In genomic region chr19:55301459-55302331, GRCh38 we compare ENCODE assay signal across 8 cellular contexts. TPM values are rescaled to one million over a fixed set of nuclear protein-coding genes. Genes with fewer than 3 reads are reported as not detected.
DNase-seq lines count a peak whose midpoint lies in the region; ATAC-seq and TF ChIP-seq lines count a peak whose summit lies in the region.

No MANE protein-coding gene starts in this region.

- H3K36me3 ChIP-seq in HUES6 (ENCODE audit: control insufficient read depth, insufficient read depth, low read length), result peaks cover 56% of the 10 kb centered on the region
- no peaks in the 10 kb centered on the region for H3K36me3 ChIP-seq in Panc1 (ENCODE audit: control insufficient read depth, insufficient read depth, low read length)
- no peaks in the 10 kb centered on the region for H3K36me3 ChIP-seq in neural cell (ENCODE audit: insufficient read depth, low read length)

- H3K4me1 ChIP-seq in HUES6 (ENCODE audit: control insufficient read depth, insufficient read depth, low read length) (peaks cover 12% of the 10 kb centered on the region), Panc1 (ENCODE audit: control insufficient read depth, insufficient read depth, low read length) (peaks cover 8% of the 10 kb centered on the region)

- H3F3A ChIP-seq in neural cell (ENCODE audit: insufficient read depth, low read length, poor library complexity, severe bottlenecking), result no peaks in the 10 kb centered on the region

- CTCF ChIA-PET in Panc1 (lab: Charles Lee), result interaction anchor here (0.6 to 2.6 kb wide), 10 partner anchors 11 to 202 kb away, joined by 3 to 16 read pairs (median 4); partner anchors contain the start of gene KMT5C

- DNase-seq in AML-193 (lab: John Stamatoyannopoulos, UW) (peak; percentile 69 to 73), GM19240 (ENCODE audit: insufficient read length, low spot score) (peak; percentile 99), Panc1 (ENCODE audit: low read depth, low spot score) (peak; percentile 55), activated T-helper 1 cell treated with Interleukin-2 at 50 U/mL for 16 hours (ENCODE audit: low read depth) (peak; percentile 87), fibroblast of mammary gland (ENCODE audit: low read depth) (peak; percentile 68)
- DNase-seq in stimulated activated naive CD8-positive, alpha-beta T cell treated with anti-CD3 and anti-CD28 coated beads, Interleukin-15, amount 100 ng/mL, for 72 hours, result peak; percentile 93 to 96

- TF ChIP-seq EP300 in neural cell (conservative IDR thresholded peaks at IDR 0.05; ENCODE audit: poor library complexity, severe bottlenecking), result no peak

- H3K4me1 Mint-ChIP-seq in stimulated activated naive CD8-positive, alpha-beta T cell treated with anti-CD3 and anti-CD28 coated beads, Interleukin-15, amount 100 ng/mL, for 72 hours, result peaks cover 26% of the 10 kb centered on the region

- H3K79me2 ChIP-seq in neural cell (replicated peaks; ENCODE audit: insufficient read depth, low read length), result no peaks in the 10 kb centered on the region

- TF ChIP-seq RAD21 in neural cell (conservative IDR thresholded peaks at IDR 0.05), result peak; percentile 82

- intact Hi-C loops in Panc1 (cut with micrococcal nuclease; ENCODE audit: unreplicated experiment), result no loop called here

- H3K27me3 ChIP-seq in HUES6 (ENCODE audit: control insufficient read depth, insufficient read depth, low read length) (no peaks in the 10 kb centered on the region), Panc1 (ENCODE audit: control insufficient read depth, insufficient read depth, low read length) (no peaks in the 10 kb centered on the region), neural cell (ENCODE audit: insufficient read depth, low read depth, low read length) (no peaks in the 10 kb centered on the region)

- no peaks in the 10 kb centered on the region for H3K27me3 Mint-ChIP-seq in stimulated activated naive CD8-positive, alpha-beta T cell treated with anti-CD3 and anti-CD28 coated beads, Interleukin-15, amount 100 ng/mL, for 72 hours

- TF ChIP-seq CTCF in Panc1 (IDR thresholded peaks at IDR 0.05), result peak; percentile 99
- TF ChIP-seq CTCF in fibroblast of mammary gland (conservative IDR thresholded peaks at IDR 0.05; ENCODE audit: control insufficient read depth, insufficient read depth, low read depth, low read length), result peak; percentile 65
- TF ChIP-seq CTCF in neural cell (IDR thresholded peaks at IDR 0.05; ENCODE audit: poor library complexity, severe bottlenecking), result peak; percentile 94

- in situ Hi-C loops in Panc1 (cut with HindIII; ENCODE audit: low pct_unique_long_range_greater_than_20kb, low sequenced_read_pairs), result no loop called here

- peak overlapping the region; percentile 39 for H3K4me3 ChIP-seq in HUES6 (ENCODE audit: low read depth, low read length)
- H3K4me3 ChIP-seq in Panc1 (ENCODE audit: low read depth in 2 of 2, low read length in 2 of 2), result peak overlapping the region; percentile 47 to 80
- peak overlapping the region; percentile 36 for H3K4me3 ChIP-seq in fibroblast of mammary gland (ENCODE audit: control insufficient read depth, low read depth, low read length)
- H3K4me3 ChIP-seq in neural cell (ENCODE audit: low read length), result no peak overlapping the region

- H4K20me1 ChIP-seq in neural cell (ENCODE audit: insufficient read depth), result no peaks in the 10 kb centered on the region

- peak overlapping the region; percentile 92 to 94 for H3K27ac Mint-ChIP-seq in stimulated activated naive CD8-positive, alpha-beta T cell treated with anti-CD3 and anti-CD28 coated beads, Interleukin-15, amount 100 ng/mL, for 72 hours

- ATAC-seq in Panc1, result peak; percentile 87
- peak; percentile 92 for ATAC-seq in stimulated activated naive CD8-positive, alpha-beta T cell treated with anti-CD3 and anti-CD28 coated beads, Interleukin-15, amount 100 ng/mL, for 72 hours

- H3K4me3 Mint-ChIP-seq in stimulated activated naive CD8-positive, alpha-beta T cell treated with anti-CD3 and anti-CD28 coated beads, Interleukin-15, amount 100 ng/mL, for 72 hours, result peak overlapping the region; percentile 92 to 93

- no peaks in the 10 kb centered on the region for H3K9me3 ChIP-seq in HUES6 (ENCODE audit: control insufficient read depth, insufficient read depth, low read depth, low read length)
- no peaks in the 10 kb centered on the region for H3K9me3 ChIP-seq in Panc1 (ENCODE audit: control insufficient read depth, insufficient read depth, low read depth, low read length)
- no peaks in the 10 kb centered on the region for H3K9me3 ChIP-seq in neural cell (ENCODE audit: low read length)

- H3K9ac ChIP-seq in HUES6 (ENCODE audit: low read length), result no peak overlapping the region
- no peak overlapping the region for H3K9ac ChIP-seq in neural cell (ENCODE audit: low read length)

- no peak overlapping the region for H2AFZ ChIP-seq in neural cell (ENCODE audit: low read depth, low read length)

- no peaks in the 10 kb centered on the region for H3K9me3 Mint-ChIP-seq in stimulated activated naive CD8-positive, alpha-beta T cell treated with anti-CD3 and anti-CD28 coated beads, Interleukin-15, amount 100 ng/mL, for 72 hours

- H3K4me2 ChIP-seq in neural cell (ENCODE audit: low read length), result no peak overlapping the region

- no peaks in the 10 kb centered on the region for H3K9me2 ChIP-seq in neural cell (ENCODE audit: insufficient read depth, low read length)

- H3K27ac ChIP-seq in HUES6 (ENCODE audit: low read depth, low read length) (no peak overlapping the region), Panc1 (ENCODE audit: low read length) (peak overlapping the region; percentile 75), neural cell (ENCODE audit: low read length) (no peak overlapping the region)

- no TSS peak for BruUV-seq in Panc1 (replicated peaks; lab: Mats Ljungman, UMichigan)

- POLR2A ChIA-PET in Panc1 (lab: Charles Lee), result interaction anchor here (0.7 to 1.5 kb wide), 2 partner anchors 26 to 37 kb away, joined by 9 to 11 read pairs; partner anchors contain the start of gene KMT5C

TF ChIP-seq in neural cell, 6 proteins besides CTCF, POLR2A, EP300 and RAD21:
- TF ChIP-seq POLR2AphosphoS5 (IDR thresholded peaks at IDR 0.05) (peak; percentile 12), SMC3 (conservative IDR thresholded peaks at IDR 0.05; ENCODE audit: poor library complexity) (peak; percentile 89), MXI1 (conservative IDR thresholded peaks at IDR 0.05; ENCODE audit: poor library complexity, severe bottlenecking) (no peak)
TF ChIP-seq in neural cell: peak in this region for 2.

RNA-seq across cellular contexts. Expression of gene BRSK1, which starts 17.9 kb away (rescaled TPM):
- 7.9 TPM for total RNA-seq in Panc1 (2021; ENCODE audit: unreplicated experiment)
- 17.0 TPM for polyA plus RNA-seq in Panc1 (2012; ENCODE audit: insufficient read length)
- polyA plus RNA-seq in neural cell, result 213 and 244 TPM in 2 replicates
- polyA minus RNA-seq in neural cell, result 171 and 174 TPM in 2 replicates

RNA-seq across cellular contexts. Expression of gene HSPBP1, which starts 21.8 kb away (rescaled TPM):
- total RNA-seq in Panc1 (2021; ENCODE audit: unreplicated experiment), result 84.2 TPM
- polyA plus RNA-seq in Panc1 (2012; ENCODE audit: insufficient read length), result 155 TPM
- polyA plus RNA-seq in neural cell, result 61.1 and 86.8 TPM in 2 replicates
- 40.9 and 46.5 TPM in 2 replicates for polyA minus RNA-seq in neural cell

RNA-seq across cellular contexts. Expression of gene TMEM150B, which starts 23.4 kb away (rescaled TPM):
- not detected for total RNA-seq in Panc1 (2021; ENCODE audit: unreplicated experiment)
- 0.28 TPM for polyA plus RNA-seq in Panc1 (2012; ENCODE audit: insufficient read length)
- polyA plus RNA-seq in neural cell, result not detected in 2 replicates
- polyA minus RNA-seq in neural cell, result not detected in 2 replicates

RNA-seq across cellular contexts. Expression of gene KMT5C, which starts 38.0 kb away (rescaled TPM):
- 30.6 TPM for total RNA-seq in Panc1 (2021; ENCODE audit: unreplicated experiment)
- 27.7 TPM for polyA plus RNA-seq in Panc1 (2012; ENCODE audit: insufficient read length)
- 50.9 and 72.1 TPM in 2 replicates for polyA plus RNA-seq in neural cell
- 30.8 and 37.7 TPM in 2 replicates for polyA minus RNA-seq in neural cell

RNA-seq across cellular contexts. Expression of gene PPP6R1, which starts 42.9 kb away (rescaled TPM):
- 172 TPM for total RNA-seq in Panc1 (2021; ENCODE audit: unreplicated experiment)
- 174 TPM for polyA plus RNA-seq in Panc1 (2012; ENCODE audit: insufficient read length)
- polyA plus RNA-seq in neural cell, result 20.0 and 33.0 TPM in 2 replicates
- polyA minus RNA-seq in neural cell, result 27.1 and 32.1 TPM in 2 replicates
